In genomic region chr2:85772841-85773491, GRCh38 we compare ENCODE assay signal across 10 cellular contexts. TPM values are rescaled to one million over a fixed set of nuclear protein-coding genes. Genes with fewer than 3 reads are reported as not detected.
DNase-seq lines count a peak whose midpoint lies in the region; ATAC-seq and TF ChIP-seq lines count a peak whose summit lies in the region.
"Had no signal": no experiment of that assay in that cellular context is flagged by ENCODE, and none has a peak within 500 bp of the region (broad histone marks: within the 10 kb centered on the region; RNA-seq: fewer than 3 reads in every experiment).

No MANE protein-coding gene starts in this region.

- H3K4me3 Mint-ChIP-seq in GM23338 = peak overlapping the region; percentile 8; the same call in 2 of the 3 replicates
- H3K4me3 Mint-ChIP-seq in activated CD4-positive, alpha-beta T cell treated with anti-CD3 and anti-CD28 coated beads for 36 hours = no peak overlapping the region
- H3K4me3 Mint-ChIP-seq: activated T-cell treated with anti-CD3 and anti-CD28 coated beads, Interleukin-2, amount 50 U/mL, for 72 hours had no signal

- no peak overlapping the region for H3K27ac ChIP-seq in GM23338 (ENCODE audit: low read depth)
- H3K27ac ChIP-seq in body of pancreas = peak overlapping the region; percentile 71 to 82 (median 80)
- peak overlapping the region; percentile 94 for H3K27ac ChIP-seq in right cardiac atrium (ENCODE audit: low read length)
- H3K27ac ChIP-seq in mesendoderm (ENCODE audit: low read depth, low read length) = no peak overlapping the region
- H3K27ac ChIP-seq: epithelial cell of prostate had no signal

- no peak overlapping the region for H2BK15ac ChIP-seq in mesendoderm (replicated peaks; ENCODE audit: low read depth)

- no peak overlapping the region for H3K4ac ChIP-seq in mesendoderm (ENCODE audit: low read depth, low read length)

- H3K9me3 ChIP-seq in body of pancreas (no peaks in the 10 kb centered on the region), right cardiac atrium (ENCODE audit: control insufficient read depth, low read length) (no peaks in the 10 kb centered on the region), skeletal muscle satellite cell (replicated peaks; ENCODE audit: low read length) (no peaks in the 10 kb centered on the region)

- H3K27me3 ChIP-seq in GM23338 (ENCODE audit: insufficient read depth) (peaks cover 28% of the 10 kb centered on the region), body of pancreas (no peaks in the 10 kb centered on the region), right cardiac atrium (ENCODE audit: control insufficient read depth, insufficient read depth) (no peaks in the 10 kb centered on the region), skeletal muscle satellite cell (ENCODE audit: control insufficient read depth, insufficient read depth, low read length) (no peaks in the 10 kb centered on the region), mesendoderm (ENCODE audit: insufficient read depth, low read length, poor library complexity) (no peaks in the 10 kb centered on the region)

- H3K4me3 ChIP-seq in GM23338 = peak overlapping the region; percentile 38; the same call in 1 of the 2 replicates
- no peak overlapping the region for H3K4me3 ChIP-seq in body of pancreas
- H3K4me3 ChIP-seq in right cardiac atrium (ENCODE audit: low read length) = peak overlapping the region; percentile 6
- H3K4me3 ChIP-seq in skeletal muscle satellite cell (ENCODE audit: low read length) = peak overlapping the region; percentile 56
- H3K4me3 ChIP-seq in mesendoderm (ENCODE audit: low read length) = no peak overlapping the region

- no peak overlapping the region for H4K5ac ChIP-seq in mesendoderm (ENCODE audit: low read length)

- in situ Hi-C loops in ACHN (cut with HindIII; ENCODE audit: low pct_ligation_motif_present, low pct_unique_long_range_greater_than_20kb, low sequenced_read_pairs) = no loop called here

- 0 out of 2 replicates have a peak, but pooled peaks cover 2% of the 10 kb centered on the region for H3F3A ChIP-seq in GM23338 (replicated peaks; ENCODE audit: low read depth)

- H3K56ac ChIP-seq in mesendoderm (ENCODE audit: low read length) = no peak overlapping the region

- H3K23ac ChIP-seq in mesendoderm (ENCODE audit: low read length) = no peak overlapping the region

- DNase-seq in GM23338 (ENCODE audit: low spot score) (no peak), body of pancreas (no peak), right cardiac atrium (peak; percentile 47 to 78 (median 73)), mesendoderm (no peak), ACHN (no peak), glomerular visceral epithelial cell (ENCODE audit: extremely low spot score) (no peak)
- no peak for DNase-seq in activated CD4-positive, alpha-beta T cell treated with anti-CD3 and anti-CD28 coated beads for 36 hours
- DNase-seq: activated T-cell treated with anti-CD3 and anti-CD28 coated beads, Interleukin-2, amount 50 U/mL, for 72 hours had no signal

- no peaks in the 10 kb centered on the region for H3K9me3 Mint-ChIP-seq in GM23338
- H3K9me3 Mint-ChIP-seq in activated CD4-positive, alpha-beta T cell treated with anti-CD3 and anti-CD28 coated beads for 36 hours (ENCODE audit: low read depth) = no peaks in the 10 kb centered on the region
- H3K9me3 Mint-ChIP-seq: activated T-cell treated with anti-CD3 and anti-CD28 coated beads, Interleukin-2, amount 50 U/mL, for 72 hours had no signal

- POLR2A ChIA-PET in activated CD4-positive, alpha-beta T cell treated with anti-CD3 and anti-CD28 coated beads for 36 hours (lab: Charles Lee) = no interaction called here

- TF ChIP-seq POLR2A in body of pancreas (IDR thresholded peaks at IDR 0.05) = no peak

- H2BK120ac ChIP-seq in mesendoderm (ENCODE audit: low read depth, low read length) = no peak overlapping the region

- H3K27me3 Mint-ChIP-seq in GM23338 (ENCODE audit: insufficient read depth, low read depth, poor library complexity) = peaks cover 33% of the 10 kb centered on the region
- H3K27me3 Mint-ChIP-seq in activated CD4-positive, alpha-beta T cell treated with anti-CD3 and anti-CD28 coated beads for 36 hours = peaks cover 18% of the 10 kb centered on the region

- peaks cover 40% of the 10 kb centered on the region for H3K4me1 ChIP-seq in GM23338 (ENCODE audit: insufficient read depth)
- peaks cover 52% of the 10 kb centered on the region for H3K4me1 ChIP-seq in body of pancreas
- H3K4me1 ChIP-seq in right cardiac atrium (ENCODE audit: control insufficient read depth, insufficient read depth, low read length) = peaks cover 72% of the 10 kb centered on the region
- peaks cover 66% of the 10 kb centered on the region for H3K4me1 ChIP-seq in skeletal muscle satellite cell (ENCODE audit: control insufficient read depth, insufficient read depth, low read length)
- H3K4me1 ChIP-seq in mesendoderm (ENCODE audit: control insufficient read depth, low read depth, low read length) = peaks cover 8% of the 10 kb centered on the region

- no peaks in the 10 kb centered on the region for H3K36me3 Mint-ChIP-seq in GM23338 (ENCODE audit: low read depth)
- H3K36me3 Mint-ChIP-seq in activated CD4-positive, alpha-beta T cell treated with anti-CD3 and anti-CD28 coated beads for 36 hours (ENCODE audit: low read depth) = no peaks in the 10 kb centered on the region

- peak overlapping the region; percentile 68 for H3K4me2 ChIP-seq in GM23338
- H3K4me2 ChIP-seq in skeletal muscle satellite cell (ENCODE audit: low read length) = peak overlapping the region; percentile 76
- H3K4me2 ChIP-seq in mesendoderm (ENCODE audit: low read length) = no peak overlapping the region

- no peak for ATAC-seq in GM23338
- ATAC-seq in body of pancreas = no peak
- no peak for ATAC-seq in right cardiac atrium
- no peak for ATAC-seq in activated CD4-positive, alpha-beta T cell treated with anti-CD3 and anti-CD28 coated beads for 36 hours
- ATAC-seq: activated T-cell treated with anti-CD3 and anti-CD28 coated beads, Interleukin-2, amount 50 U/mL, for 72 hours had no signal

- no peak overlapping the region for H2BK5ac ChIP-seq in mesendoderm (ENCODE audit: low read length)

- peaks cover 62% of the 10 kb centered on the region for H3K4me1 Mint-ChIP-seq in GM23338
- H3K4me1 Mint-ChIP-seq in activated CD4-positive, alpha-beta T cell treated with anti-CD3 and anti-CD28 coated beads for 36 hours = no peaks in the 10 kb centered on the region

- H3K79me2 ChIP-seq in GM23338 (replicated peaks; ENCODE audit: insufficient read depth) (no peaks in the 10 kb centered on the region), mesendoderm (ENCODE audit: control insufficient read depth, insufficient read depth, low read length) (no peaks in the 10 kb centered on the region)

- no peak overlapping the region for H2AK5ac ChIP-seq in mesendoderm (ENCODE audit: low read length)

- no peaks in the 10 kb centered on the region for H3K79me1 ChIP-seq in mesendoderm (ENCODE audit: low read length)

- peak overlapping the region; percentile 82; the same call in 1 of the 2 replicates for H2AFZ ChIP-seq in GM23338

- intact Hi-C loops in body of pancreas (cut with DNase I) = no loop called here
- intact Hi-C loops in right cardiac atrium (cut with DNase I) = no loop called here
- intact Hi-C loops in activated CD4-positive, alpha-beta T cell treated with anti-CD3 and anti-CD28 coated beads for 36 hours (cut with DNase I, micrococcal nuclease) = no loop called here

- H3K9me2 ChIP-seq in GM23338 (ENCODE audit: insufficient read depth) = no peaks in the 10 kb centered on the region

- no peaks in the 10 kb centered on the region for H4K20me1 ChIP-seq in GM23338 (replicated peaks; ENCODE audit: insufficient read depth)

- WGBS in body of pancreas, 2 donors = 70% methylated on average over 15 to 16 of the region's 16 CpGs
- WGBS in right cardiac atrium = 16% methylated on average over 16 of the region's 16 CpGs
- WGBS in mesendoderm (ENCODE audit: extremely low coverage, insufficient coverage, low lambda C conversion rate) = no CpG with 5 or more reads among the region's 16 CpGs

- CTCF ChIA-PET in activated CD4-positive, alpha-beta T cell treated with anti-CD3 and anti-CD28 coated beads for 36 hours (lab: Charles Lee) = interaction anchor here (0.7 to 1.9 kb wide), 4 partner anchors 11 to 41 kb away, joined by 3 to 11 read pairs (median 4); no protein-coding TSS in a partner anchor

- H3K9ac ChIP-seq in skeletal muscle satellite cell (ENCODE audit: low read depth, low read length) (peak overlapping the region; percentile 89), mesendoderm (ENCODE audit: low read length) (no peak overlapping the region)

- H3K18ac ChIP-seq in mesendoderm (ENCODE audit: low read length) = no peak overlapping the region

- H3K36me3 ChIP-seq in GM23338 (ENCODE audit: insufficient read depth) (no peaks in the 10 kb centered on the region), body of pancreas (replicated peaks in 1 of 2; ENCODE audit: insufficient read depth in 1 of 2, low read depth in 2 of 2) (no peaks in the 10 kb centered on the region), skeletal muscle satellite cell (ENCODE audit: insufficient read depth, low read length) (peaks cover 87% of the 10 kb centered on the region), mesendoderm (ENCODE audit: control insufficient read depth, insufficient read depth, low read length) (no peaks in the 10 kb centered on the region)

- no peak overlapping the region for H4K8ac ChIP-seq in mesendoderm (ENCODE audit: low read depth, low read length)

- H3K27ac Mint-ChIP-seq in GM23338 = no peak overlapping the region
- H3K27ac Mint-ChIP-seq in activated CD4-positive, alpha-beta T cell treated with anti-CD3 and anti-CD28 coated beads for 36 hours = no peak overlapping the region
- H3K27ac Mint-ChIP-seq: activated T-cell treated with anti-CD3 and anti-CD28 coated beads, Interleukin-2, amount 50 U/mL, for 72 hours had no signal

- TF ChIP-seq CTCF in GM23338 (conservative IDR thresholded peaks at IDR 0.05; ENCODE audit: low read depth in 2 of 2) = no peak
- peak in 1 of 7 experiments; percentile 3 for TF ChIP-seq CTCF in body of pancreas (IDR thresholded peaks at IDR 0.05)

RNA-seq across cellular contexts. Expression of gene ATOH8, which starts 19.2 kb away (rescaled TPM):
- total RNA-seq in GM23338 (2014; rRNA removed; shearing (Covaris generic)) = 0.62 and 0.97 TPM in 2 replicates
- polyA plus RNA-seq in GM23338 (2016; fragmentation: Nextera tagmentation; extraction: Ambion mirVana) (0.11 and 0.45 TPM in 2 replicates), right cardiac atrium (57.8 TPM)
- total RNA-seq in body of pancreas (10 to 100 TPM; 12.9 to 14.5 TPM), right cardiac atrium (10 to 100 TPM; 35.7 to 55.5 (median 45.7) TPM)
- 36.3 and 44.6 TPM in 2 replicates for total RNA-seq in skeletal muscle satellite cell (2012; rRNA removed)
- polyA plus RNA-seq in mesendoderm (2013, experiment 1 of 2) = 0.37 TPM
- 0.39 TPM for polyA plus RNA-seq in mesendoderm (2013, experiment 2 of 2)
- total RNA-seq in activated CD4-positive, alpha-beta T cell treated with anti-CD3 and anti-CD28 coated beads for 36 hours = not detected
- total RNA-seq: activated T-cell treated with anti-CD3 and anti-CD28 coated beads, Interleukin-2, amount 50 U/mL, for 72 hours had no signal

Comparison
In these comparisons a context has a peak if more than half of its experiments do, and no peak if none do; other contexts are left out.
1. DNase-seq: peak in right cardiac atrium (3 of 3); none in GM23338 (single experiment), body of pancreas (0 of 4), mesendoderm (single experiment), ACHN (single experiment), glomerular visceral epithelial cell (single experiment) and activated CD4-positive, alpha-beta T cell treated with anti-CD3 and anti-CD28 coated beads for 36 hours (single experiment).
2. H3K27ac ChIP-seq: peak in body of pancreas (4 of 4) and right cardiac atrium (single experiment); none in GM23338 (single experiment) and mesendoderm (single experiment).
3. H3K4me3 ChIP-seq: peak in GM23338 (single experiment), right cardiac atrium (single experiment) and skeletal muscle satellite cell (single experiment); none in body of pancreas (0 of 2) and mesendoderm (single experiment).